In genomic region chr21:25556087-25556486, GRCh38 we compare ENCODE assay signal across 12 cellular contexts.
"Had no signal": no experiment of that assay in that cellular context is flagged by ENCODE, and none has a peak within 500 bp of the region (broad histone marks: within the 10 kb centered on the region; RNA-seq: fewer than 3 reads in every experiment).

No MANE protein-coding gene starts in this region.

- H3K27ac Mint-ChIP-seq: neural progenitor cell, WTC11 had no signal

- H3K4me1 ChIP-seq: neural progenitor cell, psoas muscle, right lobe of liver had no signal

- H3K36me3 Mint-ChIP-seq: WTC11 had no signal

- FAIRE-seq: islet of Langerhans had no signal

- H3K36me3 ChIP-seq: cardiac muscle cell, lower lobe of right lung, neural progenitor cell, right lobe of liver, thoracic aorta had no signal

- H3K9me3 ChIP-seq: lower lobe of right lung, psoas muscle, right lobe of liver, thoracic aorta had no signal

- ATAC-seq: left colon, lower lobe of right lung, psoas muscle, right lobe of liver, WTC11 had no signal

- H3K4me2 ChIP-seq: neural progenitor cell had no signal

- H3K4me1 Mint-ChIP-seq: neural progenitor cell, WTC11 had no signal

- H3K4me3 Mint-ChIP-seq: neural progenitor cell, WTC11 had no signal

- H3K9ac ChIP-seq: neural progenitor cell had no signal

- H3K27me3 ChIP-seq: cardiac muscle cell, right lobe of liver had no signal

- H3K4me3 ChIP-seq: cardiac muscle cell, lower lobe of right lung, neural progenitor cell, psoas muscle, right lobe of liver, thoracic aorta had no signal

- H2AFZ ChIP-seq: neural progenitor cell had no signal

- H3K27ac ChIP-seq: cardiac muscle cell, epithelial cell of prostate, lower lobe of right lung, neural progenitor cell, psoas muscle, right lobe of liver, thoracic aorta had no signal

- DNase-seq: left colon, lower lobe of right lung, midbrain, psoas muscle, right lobe of liver, T-helper 2 cell had no signal
